19 cellular contexts compared by ENCODE assay signal in genomic region chr6:20870493-20870892, GRCh38.
"Had no signal": no experiment of that assay in that cellular context is flagged by ENCODE, and none has a peak within 500 bp of the region (broad histone marks: within the 10 kb centered on the region; RNA-seq: fewer than 3 reads in every experiment).

No MANE protein-coding gene starts in this region.

- ATAC-seq: lower lobe of right lung; natural killer cell treated with Interleukin-12 subunit alpha and Interleukin-12 subunit beta and Interleukin-15 and Interleukin-18, amount 100 ng/mL, for 72 hours; pancreas; right lobe of liver; stimulated activated effector memory CD8-positive, alpha-beta T cell treated with anti-CD3 and anti-CD28 coated beads, Interleukin-12 subunit alpha, Interleukin-12 subunit beta, amount 100 ng/mL, for 72 hours had no signal

- H3K36me3 Mint-ChIP-seq: natural killer cell treated with Interleukin-12 subunit alpha and Interleukin-12 subunit beta and Interleukin-15 and Interleukin-18, amount 100 ng/mL, for 72 hours; stimulated activated effector memory CD8-positive, alpha-beta T cell treated with anti-CD3 and anti-CD28 coated beads, Interleukin-12 subunit alpha, Interleukin-12 subunit beta, amount 100 ng/mL, for 72 hours had no signal

- H3K4me3 Mint-ChIP-seq: activated CD4-positive, alpha-beta memory T cell treated with anti-CD3 and anti-CD28 coated beads for 36 hours; activated naive CD8-positive, alpha-beta T cell; activated T-helper 1 cell treated with anti-CD3 and anti-CD28 coated beads, Interleukin-12 subunit alpha, Interleukin-12 subunit beta, Interleukin-2, Interleukin-4 antibody, amounts not matched to agents 30 ng/mL and 10 ng/mL and 1 ng/mL, durations not matched to agents 14 hours and 24 hours and 36 hours; endodermal cell; natural killer cell treated with Interleukin-12 subunit alpha and Interleukin-12 subunit beta and Interleukin-15 and Interleukin-18, amount 100 ng/mL, for 72 hours; stimulated activated effector memory CD8-positive, alpha-beta T cell treated with anti-CD3 and anti-CD28 coated beads, Interleukin-12 subunit alpha, Interleukin-12 subunit beta, amount 100 ng/mL, for 72 hours had no signal

- H3K9me3 Mint-ChIP-seq: activated CD4-positive, alpha-beta memory T cell treated with anti-CD3 and anti-CD28 coated beads for 36 hours; activated T-helper 1 cell treated with anti-CD3 and anti-CD28 coated beads, Interleukin-12 subunit alpha, Interleukin-12 subunit beta, Interleukin-2, Interleukin-4 antibody, amounts not matched to agents 30 ng/mL and 10 ng/mL and 1 ng/mL, durations not matched to agents 14 hours and 24 hours and 36 hours; endodermal cell; natural killer cell treated with Interleukin-12 subunit alpha and Interleukin-12 subunit beta and Interleukin-15 and Interleukin-18, amount 100 ng/mL, for 72 hours; stimulated activated effector memory CD8-positive, alpha-beta T cell treated with anti-CD3 and anti-CD28 coated beads, Interleukin-12 subunit alpha, Interleukin-12 subunit beta, amount 100 ng/mL, for 72 hours had no signal

- H3K4me1 Mint-ChIP-seq: stimulated activated effector memory CD8-positive, alpha-beta T cell treated with anti-CD3 and anti-CD28 coated beads, Interleukin-12 subunit alpha, Interleukin-12 subunit beta, amount 100 ng/mL, for 72 hours had no signal

- H3K27me3 Mint-ChIP-seq: activated CD4-positive, alpha-beta memory T cell treated with anti-CD3 and anti-CD28 coated beads for 36 hours; activated naive CD8-positive, alpha-beta T cell; natural killer cell treated with Interleukin-12 subunit alpha and Interleukin-12 subunit beta and Interleukin-15 and Interleukin-18, amount 100 ng/mL, for 72 hours had no signal

- H3K27ac Mint-ChIP-seq: activated CD4-positive, alpha-beta memory T cell treated with anti-CD3 and anti-CD28 coated beads for 36 hours; activated naive CD8-positive, alpha-beta T cell; activated T-helper 1 cell treated with anti-CD3 and anti-CD28 coated beads, Interleukin-12 subunit alpha, Interleukin-12 subunit beta, Interleukin-2, Interleukin-4 antibody, amounts not matched to agents 30 ng/mL and 10 ng/mL and 1 ng/mL, durations not matched to agents 14 hours and 24 hours and 36 hours; endodermal cell; natural killer cell treated with Interleukin-12 subunit alpha and Interleukin-12 subunit beta and Interleukin-15 and Interleukin-18, amount 100 ng/mL, for 72 hours; stimulated activated effector memory CD8-positive, alpha-beta T cell treated with anti-CD3 and anti-CD28 coated beads, Interleukin-12 subunit alpha, Interleukin-12 subunit beta, amount 100 ng/mL, for 72 hours had no signal

- DNase-seq: activated CD4-positive, alpha-beta memory T cell treated with anti-CD3 and anti-CD28 coated beads for 36 hours; activated CD4-positive, alpha-beta T cell treated with anti-CD3 and anti-CD28 coated beads for 4 hours; activated T-cell treated with anti-CD3 and anti-CD28 coated beads for 4 hours; amniotic stem cell; dorsolateral prefrontal cortex; endodermal cell; foreskin melanocyte; lower lobe of right lung; pancreas; right lobe of liver; small intestine; stimulated activated CD4-positive, alpha-beta T cell treated with anti-CD3 and anti-CD28 coated beads, Interleukin-15, amount 100 ng/mL, for 24 hours; stimulated activated CD4-positive, alpha-beta T cell treated with anti-CD3 and anti-CD28 coated beads, Interleukin-4, amount 100 ng/mL, for 24 hours; stomach; trophoblast cell had no signal
